ENCODE assay signal across 23 cellular contexts in genomic region chr1:109565241-109565640, GRCh38. TPM values are rescaled to one million over a fixed set of nuclear protein-coding genes. Genes with fewer than 3 reads are reported as not detected.
"Had no signal": no experiment of that assay in that cellular context is flagged by ENCODE, and none has a peak within 500 bp of the region (broad histone marks: within the 10 kb centered on the region; RNA-seq: fewer than 3 reads in every experiment).

No MANE protein-coding gene starts in this region.

- H3K27me3 Mint-ChIP-seq: T-cell had no signal

- H3K27me3 ChIP-seq: sigmoid colon, stomach, testis had no signal

- H3K4me1 ChIP-seq: testis had no signal

- H3K36me3 ChIP-seq: lower lobe of right lung, sigmoid colon, stomach had no signal

- H3K27ac Mint-ChIP-seq: activated T-helper 2 cell treated with anti-CD3 and anti-CD28 coated beads, Interferon-gamma antibody, Interleukin-2, Interleukin-4, amounts not matched to agents 10 μg/mL and 5 μg/mL and 100 μg/mL, durations not matched to agents 14 hours and 24 hours and 36 hours had no signal

- DNase-seq: activated CD4-positive, alpha-beta T cell treated with anti-CD3 and anti-CD28 coated beads, Interleukin-2, amount 50 U/mL, for 4 hours; activated CD4-positive, CD25-positive, alpha-beta regulatory T cell treated with anti-CD3 and anti-CD28 coated beads, Interleukin-2, amount 50 U/mL, for 72 hours; activated naive CD4-positive, alpha-beta T cell treated with anti-CD3 and anti-CD28 coated beads, Interleukin-2, amount 50 U/mL, for 16 hours; activated T-cell treated with anti-CD3 and anti-CD28 coated beads for 4 hours; caudate nucleus; effector CD8-positive, alpha-beta T cell; foreskin melanocyte; head of caudate nucleus; left cardiac atrium; lower lobe of right lung; sigmoid colon; stimulated activated CD4-positive, alpha-beta T cell treated with anti-CD3 and anti-CD28 coated beads, Interleukin-1b, Interleukin-23, amount 100 ng/mL, for 48 hours; stomach; T-cell; T1000; testis had no signal

- H3K9me3 Mint-ChIP-seq: activated T-helper 2 cell treated with anti-CD3 and anti-CD28 coated beads, Interferon-gamma antibody, Interleukin-2, Interleukin-4, amounts not matched to agents 10 μg/mL and 5 μg/mL and 100 μg/mL, durations not matched to agents 14 hours and 24 hours and 36 hours; mesothelial cell of epicardium; neural crest cell; T-cell had no signal

- H3K36me3 Mint-ChIP-seq: mesothelial cell of epicardium, T-cell had no signal

- H3K4me3 Mint-ChIP-seq: mesothelial cell of epicardium, neural crest cell, T-cell had no signal

- H3K9me3 ChIP-seq: lower lobe of right lung, sigmoid colon, stomach, testis had no signal

- H3K27ac ChIP-seq: coronary artery, lower lobe of right lung, sigmoid colon, stomach, testis had no signal

- H3K4me3 ChIP-seq: coronary artery, lower lobe of right lung, sigmoid colon, stomach, testis had no signal

- ATAC-seq: lower lobe of right lung, T-cell had no signal

RNA-seq across cellular contexts. Expression of gene GPR61, which starts 25.6 kb away (rescaled TPM):
- total RNA-seq: lower lobe of right lung, mesothelial cell of epicardium, neural crest cell, osteocyte, stomach, ureter had no signal
- polyA plus RNA-seq: adipose tissue had no signal

RNA-seq across cellular contexts. Expression of gene GNAT2, which starts 54.2 kb away (rescaled TPM):
- total RNA-seq: left cardiac atrium, lower lobe of right lung, mesothelial cell of epicardium, neural crest cell, osteocyte, sigmoid colon, stomach, T-cell, ureter had no signal
